Comparison of ENCODE assay signal across 9 cellular contexts in the genomic region with DNA sequence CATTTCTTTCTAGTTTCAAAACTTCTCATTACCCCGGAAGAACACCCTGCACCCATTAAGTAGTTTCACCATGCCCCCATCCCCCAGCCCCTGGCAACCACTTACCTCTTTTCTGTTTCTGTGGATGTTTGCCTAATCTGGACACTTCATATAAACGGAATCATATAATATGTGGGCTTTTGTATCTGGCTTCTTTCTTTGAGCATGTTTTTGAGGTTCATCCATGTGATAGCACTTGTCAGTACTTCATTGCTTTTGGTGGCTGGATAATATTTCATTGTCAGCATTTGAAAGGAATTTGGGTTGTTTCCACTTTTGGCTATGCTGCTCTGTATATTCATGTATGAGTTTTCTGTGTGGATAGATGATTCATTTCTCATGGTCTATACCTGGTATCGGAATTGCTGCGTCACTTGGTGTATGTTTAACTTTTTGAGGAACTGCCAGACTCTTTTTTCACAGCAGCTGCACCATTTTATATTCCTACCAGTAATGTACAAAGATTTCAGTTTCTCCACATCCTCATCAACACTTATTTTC. TPM values are rescaled to one million over a fixed set of nuclear protein-coding genes. Genes with fewer than 3 reads are reported as not detected.
DNase-seq lines count a peak whose midpoint lies in the region; ATAC-seq and TF ChIP-seq lines count a peak whose summit lies in the region.
"Had no signal": no experiment of that assay in that cellular context is flagged by ENCODE, and none has a peak within 500 bp of the region (broad histone marks: within the 10 kb centered on the region; RNA-seq: fewer than 3 reads in every experiment).

No MANE protein-coding gene starts in this region.

- TF ChIP-seq CTCF in endothelial cell (IDR thresholded peaks at IDR 0.05; ENCODE audit: unreplicated experiment) (no peak), foreskin fibroblast (IDR thresholded peaks at IDR 0.05; ENCODE audit: low read depth, low read length) (no peak)

- peaks cover 23% of the 10 kb centered on the region for H3K36me3 Mint-ChIP-seq in activated naive CD4-positive, alpha-beta T cell treated with anti-CD3 and anti-CD28 coated beads for 36 hours (ENCODE audit: low read depth)
- H3K36me3 Mint-ChIP-seq in endothelial cell (ENCODE audit: low read depth, unreplicated experiment) = peaks cover 14% of the 10 kb centered on the region

- H3K27ac Mint-ChIP-seq in activated naive CD4-positive, alpha-beta T cell treated with anti-CD3 and anti-CD28 coated beads for 36 hours = peak overlapping the region; percentile 27
- H3K27ac Mint-ChIP-seq in endothelial cell (ENCODE audit: unreplicated experiment) = no peak overlapping the region

- intact Hi-C loops in activated naive CD4-positive, alpha-beta T cell treated with anti-CD3 and anti-CD28 coated beads for 36 hours (cut with micrococcal nuclease) = loop anchor here (1.0 kb wide), 2 partner anchors 21 to 62 kb away; no protein-coding TSS in a partner anchor

- H3K4me3 Mint-ChIP-seq in activated naive CD4-positive, alpha-beta T cell treated with anti-CD3 and anti-CD28 coated beads for 36 hours = no peak overlapping the region
- no peak overlapping the region for H3K4me3 Mint-ChIP-seq in endothelial cell (ENCODE audit: unreplicated experiment)

- H3K4me3 ChIP-seq in foreskin fibroblast (ENCODE audit: low read depth in 1 of 2, low read length in 2 of 2) = no peak overlapping the region

- H3K27me3 Mint-ChIP-seq in activated naive CD4-positive, alpha-beta T cell treated with anti-CD3 and anti-CD28 coated beads for 36 hours (ENCODE audit: low read depth) = no peaks in the 10 kb centered on the region
- H3K27me3 Mint-ChIP-seq in endothelial cell (ENCODE audit: unreplicated experiment) = peaks cover 4% of the 10 kb centered on the region

- peaks cover 70% of the 10 kb centered on the region for H3K4me1 Mint-ChIP-seq in activated naive CD4-positive, alpha-beta T cell treated with anti-CD3 and anti-CD28 coated beads for 36 hours (ENCODE audit: low read depth)
- H3K4me1 Mint-ChIP-seq in endothelial cell (ENCODE audit: unreplicated experiment) = no peaks in the 10 kb centered on the region

- H3K9me3 Mint-ChIP-seq in activated naive CD4-positive, alpha-beta T cell treated with anti-CD3 and anti-CD28 coated beads for 36 hours = no peaks in the 10 kb centered on the region
- H3K9me3 Mint-ChIP-seq in endothelial cell (ENCODE audit: unreplicated experiment) = no peaks in the 10 kb centered on the region

- ATAC-seq in HG03139 (IDR thresholded peaks at IDR 0.05; ENCODE audit: unreplicated experiment) (peak; percentile 57), HG02571 (IDR thresholded peaks at IDR 0.05; ENCODE audit: unreplicated experiment) (no peak)

- CTCF ChIA-PET in activated naive CD4-positive, alpha-beta T cell treated with anti-CD3 and anti-CD28 coated beads for 36 hours (lab: Charles Lee) = no interaction called here

- peak; percentile 36 for DNase-seq in activated naive CD4-positive, alpha-beta T cell treated with anti-CD3 and anti-CD28 coated beads for 36 hours
- no peak for DNase-seq in activated naive CD4-positive, alpha-beta T cell treated with Interleukin-2 at 50 U/mL for 16 hours
- DNase-seq in activated T-cell treated with anti-CD3 and anti-CD28 coated beads, Interleukin-2, amount 50 U/mL, for 48 hours = peak; percentile 40 to 47
- peak; percentile 82 for DNase-seq in renal cortical epithelial cell (ENCODE audit: low read depth)
- no peak for DNase-seq in endothelial cell (ENCODE audit: low spot score)
- no peak for DNase-seq in foreskin fibroblast

RNA-seq across cellular contexts. Expression of a gene that starts 30.0 kb away (rescaled TPM):
- total RNA-seq in activated naive CD4-positive, alpha-beta T cell treated with anti-CD3 and anti-CD28 coated beads for 36 hours = not detected
- total RNA-seq in renal cortical epithelial cell (0.50 and 0.87 TPM in 2 replicates), endothelial cell (ENCODE audit: unreplicated experiment) (0.08 TPM)
- total RNA-seq: pulmonary artery endothelial cell had no signal

Comparison
In these comparisons a context has a peak if more than half of its experiments do, and no peak if none do; other contexts are left out.
1. DNase-seq: peak in activated naive CD4-positive, alpha-beta T cell treated with anti-CD3 and anti-CD28 coated beads for 36 hours (single experiment), activated T-cell treated with anti-CD3 and anti-CD28 coated beads, Interleukin-2, amount 50 U/mL, for 48 hours (2 of 2) and renal cortical epithelial cell (single experiment); none in activated naive CD4-positive, alpha-beta T cell treated with Interleukin-2 at 50 U/mL for 16 hours (single experiment), endothelial cell (single experiment) and foreskin fibroblast (0 of 2).